In genomic region chr11:47399860-47400812, GRCh38 we compare ENCODE assay signal across 9 cellular contexts. TPM values are rescaled to one million over a fixed set of nuclear protein-coding genes. Genes with fewer than 3 reads are reported as not detected.
DNase-seq lines count a peak whose midpoint lies in the region; ATAC-seq and TF ChIP-seq lines count a peak whose summit lies in the region.
"Had no signal": no experiment of that assay in that cellular context is flagged by ENCODE, and none has a peak within 500 bp of the region (broad histone marks: within the 10 kb centered on the region; RNA-seq: fewer than 3 reads in every experiment).

No MANE protein-coding gene starts in this region.

- CTCF ChIA-PET in CD4-positive, alpha-beta memory T cell (lab: Charles Lee; ENCODE audit: partially characterized antibody) = interaction anchor here (1.4 to 10.3 kb wide), 6 partner anchors 9 to 27 kb away, joined by 3 to 149 read pairs (median 10); partner anchors contain the start of genes SLC39A13 and SPI1
- CTCF ChIA-PET in activated CD8-positive, alpha-beta T cell treated with anti-CD3 and anti-CD28 coated beads for 36 hours (lab: Charles Lee) = interaction anchor here (1.0 to 5.2 kb wide), 4 partner anchors 9 to 248 kb away, joined by 3 to 40 read pairs (median 12); no protein-coding TSS in a partner anchor

- H3K27me3 ChIP-seq in CD4-positive, alpha-beta memory T cell (ENCODE audit: insufficient read depth, low read length) = no peaks in the 10 kb centered on the region
- no peaks in the 10 kb centered on the region for H3K27me3 ChIP-seq in parathyroid adenoma (ENCODE audit: control insufficient read depth, insufficient read depth, low read length)

- H3K36me3 Mint-ChIP-seq in CD4-positive, alpha-beta memory T cell = no peaks in the 10 kb centered on the region
- no peaks in the 10 kb centered on the region for H3K36me3 Mint-ChIP-seq in activated CD8-positive, alpha-beta T cell treated with anti-CD3 and anti-CD28 coated beads for 36 hours (ENCODE audit: low read depth)

- TF ChIP-seq CTCF in activated CD8-positive, alpha-beta T cell treated with anti-CD3 and anti-CD28 coated beads for 36 hours (IDR thresholded peaks at IDR 0.05) = no peak
- TF ChIP-seq CTCF in fibroblast of pulmonary artery (IDR thresholded peaks at IDR 0.05; ENCODE audit: low read length, missing control alignments) (no peak), parathyroid adenoma (IDR thresholded peaks at IDR 0.05) (no peak)

- no peaks in the 10 kb centered on the region for H3K9me3 ChIP-seq in CD4-positive, alpha-beta memory T cell (ENCODE audit: control insufficient read depth in 1 of 2, low read length in 2 of 2)
- no peaks in the 10 kb centered on the region for H3K9me3 ChIP-seq in parathyroid adenoma (ENCODE audit: control insufficient read depth, low read length)

- peaks cover 0 to 1% (median 0%) of the 10 kb centered on the region in 8 donors for H3K9me3 Mint-ChIP-seq in CD4-positive, alpha-beta memory T cell
- H3K9me3 Mint-ChIP-seq in activated CD8-positive, alpha-beta T cell treated with anti-CD3 and anti-CD28 coated beads for 36 hours = no peaks in the 10 kb centered on the region

- peak overlapping the region; percentile 67 for H3K4me2 ChIP-seq in parathyroid adenoma (ENCODE audit: low read length)

- H3K4me3 ChIP-seq in CD4-positive, alpha-beta memory T cell (ENCODE audit: low read length in 2 of 2) = peak overlapping the region in 1 of 2 donors; percentile 61
- H3K4me3 ChIP-seq in fibroblast of pulmonary artery (replicated peaks; ENCODE audit: low read depth, low read length) = peak overlapping the region; percentile 52
- peak overlapping the region; percentile 22 for H3K4me3 ChIP-seq in parathyroid adenoma (ENCODE audit: low read depth, low read length)

- ATAC-seq in GM19328 (IDR thresholded peaks at IDR 0.05; ENCODE audit: unreplicated experiment) (peak; percentile 27), HG03442 (IDR thresholded peaks at IDR 0.05; ENCODE audit: unreplicated experiment) (peak; percentile 52)
- ATAC-seq in activated CD8-positive, alpha-beta T cell treated with anti-CD3 and anti-CD28 coated beads for 36 hours = peak; percentile 79

- peak overlapping the region; percentile 81 for H2AFZ ChIP-seq in parathyroid adenoma

- H3K36me3 ChIP-seq in CD4-positive, alpha-beta memory T cell (ENCODE audit: insufficient read depth, low read length) = no peaks in the 10 kb centered on the region
- no peaks in the 10 kb centered on the region for H3K36me3 ChIP-seq in parathyroid adenoma (ENCODE audit: control insufficient read depth, insufficient read depth, low read length)

- H3K27ac ChIP-seq in CD4-positive, alpha-beta memory T cell (ENCODE audit: low read depth, low read length) = peak overlapping the region; percentile 62
- H3K27ac ChIP-seq in parathyroid adenoma = peak overlapping the region; percentile 84

- H3K27me3 Mint-ChIP-seq in CD4-positive, alpha-beta memory T cell = no peaks in the 10 kb centered on the region
- no peaks in the 10 kb centered on the region for H3K27me3 Mint-ChIP-seq in activated CD8-positive, alpha-beta T cell treated with anti-CD3 and anti-CD28 coated beads for 36 hours

- POLR2A ChIA-PET in CD4-positive, alpha-beta memory T cell (lab: Charles Lee; ENCODE audit: partially characterized antibody) = interaction anchor here (0.6 to 3.4 kb wide), 9 partner anchors 8 to 514 kb away, joined by 3 to 31 read pairs (median 12); partner anchors contain the start of genes DDB2, PSMC3, SLC39A13 and SPI1
- POLR2A ChIA-PET in activated CD8-positive, alpha-beta T cell treated with anti-CD3 and anti-CD28 coated beads for 36 hours (lab: Charles Lee) = interaction anchor here (0.6 to 2.1 kb wide), 5 partner anchors 9 to 1552 kb away, joined by 3 to 9 read pairs (median 4); partner anchors contain the start of gene PSMC3

- peak overlapping the region; percentile 85 to 94 (median 88) for H3K27ac Mint-ChIP-seq in CD4-positive, alpha-beta memory T cell
- H3K27ac Mint-ChIP-seq in activated CD8-positive, alpha-beta T cell treated with anti-CD3 and anti-CD28 coated beads for 36 hours = peak overlapping the region; percentile 58

- H3K9ac ChIP-seq in parathyroid adenoma = no peak overlapping the region

- peak overlapping the region; percentile 80 to 95 (median 84) for H3K4me3 Mint-ChIP-seq in CD4-positive, alpha-beta memory T cell
- peak overlapping the region; percentile 64 for H3K4me3 Mint-ChIP-seq in activated CD8-positive, alpha-beta T cell treated with anti-CD3 and anti-CD28 coated beads for 36 hours

- peaks cover 12 to 40% (median 27%) of the 10 kb centered on the region in 4 donors for H3K4me1 Mint-ChIP-seq in CD4-positive, alpha-beta memory T cell
- peaks cover 19% of the 10 kb centered on the region for H3K4me1 Mint-ChIP-seq in activated CD8-positive, alpha-beta T cell treated with anti-CD3 and anti-CD28 coated beads for 36 hours (ENCODE audit: low read depth)

- intact Hi-C loops in CD4-positive, alpha-beta memory T cell (cut with micrococcal nuclease) = loop anchor here (2.0 kb wide), 1 partner anchor 25 kb away; no protein-coding TSS in a partner anchor
- intact Hi-C loops in activated CD8-positive, alpha-beta T cell treated with anti-CD3 and anti-CD28 coated beads for 36 hours (cut with micrococcal nuclease) = no loop called here

- peaks cover 31% of the 10 kb centered on the region for H3K4me1 ChIP-seq in CD4-positive, alpha-beta memory T cell (ENCODE audit: insufficient read depth, low read length)
- peaks cover 11% of the 10 kb centered on the region for H3K4me1 ChIP-seq in parathyroid adenoma

- no peaks in the 10 kb centered on the region for H3K79me2 ChIP-seq in parathyroid adenoma

- DNase-seq in CD4-positive, alpha-beta memory T cell = peak in 4 of 5 donors; percentile 21 to 38 (median 26)
- peak; percentile 34 for DNase-seq in activated CD8-positive, alpha-beta T cell treated with anti-CD3 and anti-CD28 coated beads for 36 hours
- DNase-seq in fibroblast of pulmonary artery (ENCODE audit: low read depth) = no peak
- no peak for DNase-seq in NCI-H2029 treated with DMSO at 0.1 percent for 48 hours (lab: John Stamatoyannopoulos, UW)
- DNase-seq in NCI-H1436 (lab: John Stamatoyannopoulos, UW) = no peak

RNA-seq across cellular contexts. Expression of gene SLC39A13, which starts 8.3 kb away (rescaled TPM):
- 10 to 100 TPM; 63.6 to 68.3 TPM for total RNA-seq in CD4-positive, alpha-beta memory T cell
- 10 to 100 TPM; 22.3 to 33.6 TPM for polyA plus RNA-seq in CD4-positive, alpha-beta memory T cell
- 10 to 100 TPM; 10.0 to 10.5 TPM for total RNA-seq in activated CD8-positive, alpha-beta T cell treated with anti-CD3 and anti-CD28 coated beads for 36 hours

RNA-seq across cellular contexts. Expression of gene SPI1, which starts 21.8 kb away (rescaled TPM):
- total RNA-seq in CD4-positive, alpha-beta memory T cell = 1 to 10 TPM; 4.8 to 5.0 TPM
- under 1 TPM in 1 of 2 donors, not detected in 1; 0.28 TPM for polyA plus RNA-seq in CD4-positive, alpha-beta memory T cell
- under 1 TPM in 1 of 2 experiments, not detected in 1; 0.25 TPM for total RNA-seq in activated CD8-positive, alpha-beta T cell treated with anti-CD3 and anti-CD28 coated beads for 36 hours
- total RNA-seq: T-helper 2 cell treated with Interferon-gamma antibody and Interleukin-4, amounts not matched to agents 100 ng/mL and 5 ng/mL, for 36 hours had no signal

RNA-seq across cellular contexts. Expression of gene PSMC3, which starts 26.1 kb away (rescaled TPM):
- 10 to 100 TPM; 53.9 to 59.6 TPM for total RNA-seq in CD4-positive, alpha-beta memory T cell
- polyA plus RNA-seq in CD4-positive, alpha-beta memory T cell = 100 to 1,000 TPM; 114 to 152 TPM
- total RNA-seq in activated CD8-positive, alpha-beta T cell treated with anti-CD3 and anti-CD28 coated beads for 36 hours = 100 to 1,000 TPM; 137 to 140 TPM

RNA-seq across cellular contexts. Expression of gene MYBPC3, which starts 47.6 kb away (rescaled TPM):
- total RNA-seq in CD4-positive, alpha-beta memory T cell = not detected
- not detected for polyA plus RNA-seq in CD4-positive, alpha-beta memory T cell
- total RNA-seq in activated CD8-positive, alpha-beta T cell treated with anti-CD3 and anti-CD28 coated beads for 36 hours = not detected
- total RNA-seq: T-helper 2 cell treated with Interferon-gamma antibody and Interleukin-4, amounts not matched to agents 100 ng/mL and 5 ng/mL, for 36 hours had no signal

RNA-seq across cellular contexts. Expression of gene RAPSN, which starts 48.8 kb away (rescaled TPM):
- 1 to 10 TPM in 1 of 2 experiments, under 1 TPM in 1; 0.55 to 1.7 TPM for total RNA-seq in CD4-positive, alpha-beta memory T cell
- polyA plus RNA-seq in CD4-positive, alpha-beta memory T cell = not detected
- total RNA-seq in activated CD8-positive, alpha-beta T cell treated with anti-CD3 and anti-CD28 coated beads for 36 hours = under 1 TPM; 0.36 to 0.81 TPM

Comparison
In these comparisons a context has a peak if more than half of its experiments do, and no peak if none do; other contexts are left out.
1. DNase-seq: peak in CD4-positive, alpha-beta memory T cell (4 of 5) and activated CD8-positive, alpha-beta T cell treated with anti-CD3 and anti-CD28 coated beads for 36 hours (single experiment); none in fibroblast of pulmonary artery (single experiment), NCI-H2029 treated with DMSO at 0.1 percent for 48 hours (single experiment) and NCI-H1436 (single experiment).
2. ATAC-seq: peak in every context shown above with its lines; median percentile 79 in activated CD8-positive, alpha-beta T cell treated with anti-CD3 and anti-CD28 coated beads for 36 hours; 52 in HG03442; 27 in GM19328.
3. RNA of gene SLC39A13, which starts 8.3 kb away (total RNA-seq): 63.6 to 68.3 TPM in CD4-positive, alpha-beta memory T cell; 10.0 to 10.5 TPM in activated CD8-positive, alpha-beta T cell treated with anti-CD3 and anti-CD28 coated beads for 36 hours; every median in the first group is over 4 times any median in the second.
4. RNA of gene SPI1, which starts 21.8 kb away (total RNA-seq): 4.8 to 5.0 TPM in CD4-positive, alpha-beta memory T cell; 0.25 TPM in activated CD8-positive, alpha-beta T cell treated with anti-CD3 and anti-CD28 coated beads for 36 hours; every median in the first group is over 4 times any median in the second.